ENCODE assay signal across 20 cellular contexts in genomic region chr10:132298038-132298935, GRCh38. TPM values are rescaled to one million over a fixed set of nuclear protein-coding genes. Genes with fewer than 3 reads are reported as not detected.
A peak's percentile ranks its signal among the peaks of the same experiment; 100 is the strongest.
DNase-seq lines count a peak whose midpoint lies in the region; ATAC-seq and TF ChIP-seq lines count a peak whose summit lies in the region.
"Had no signal": no experiment of that assay in that cellular context is flagged by ENCODE, and none has a peak within 500 bp of the region (broad histone marks: within the 10 kb centered on the region; RNA-seq: fewer than 3 reads in every experiment).

No MANE protein-coding gene starts in this region.

- no peak overlapping the region for H3K4me3 Mint-ChIP-seq in chondrocyte (ENCODE audit: unreplicated experiment)
- H3K4me3 Mint-ChIP-seq: activated naive CD8-positive, alpha-beta T cell; activated T-cell treated with anti-CD3 and anti-CD28 coated beads, Interleukin-2, amount 50 U/mL, for 72 hours had no signal

- H3K36me3 Mint-ChIP-seq in chondrocyte (ENCODE audit: low read depth), result no peaks in the 10 kb centered on the region

- H3K4me3 ChIP-seq in DND-41 (ENCODE audit: low read depth in 1 of 2, low read length in 2 of 2), result no peak overlapping the region
- H3K4me3 ChIP-seq: breast epithelium, gastroesophageal sphincter, pancreas had no signal

- no peak overlapping the region for H3K9ac ChIP-seq in DND-41 (ENCODE audit: low read depth, low read length)

- H3K9me3 ChIP-seq in DND-41 (ENCODE audit: insufficient read depth, low read length, severe bottlenecking), result no peaks in the 10 kb centered on the region
- H3K9me3 ChIP-seq: breast epithelium, gastroesophageal sphincter, pancreas had no signal

- H3K27ac ChIP-seq in DND-41 (ENCODE audit: low read length), result no peak overlapping the region
- H3K27ac ChIP-seq: breast epithelium, gastroesophageal sphincter, pancreas, VCaP had no signal

- H3K9me3 Mint-ChIP-seq in chondrocyte (ENCODE audit: low read depth), result no peaks in the 10 kb centered on the region
- H3K9me3 Mint-ChIP-seq: activated T-cell treated with anti-CD3 and anti-CD28 coated beads, Interleukin-2, amount 50 U/mL, for 72 hours had no signal

- H3K27me3 Mint-ChIP-seq in chondrocyte (ENCODE audit: low read depth), result peaks cover 1% of the 10 kb centered on the region
- H3K27me3 Mint-ChIP-seq: activated naive CD8-positive, alpha-beta T cell had no signal

- H4K20me1 ChIP-seq in DND-41 (ENCODE audit: insufficient read depth, low read length), result peaks cover 11% of the 10 kb centered on the region; the same call in 1 of the 2 replicates

- no peak overlapping the region for H3K27ac Mint-ChIP-seq in chondrocyte (ENCODE audit: unreplicated experiment)
- H3K27ac Mint-ChIP-seq: activated naive CD8-positive, alpha-beta T cell; activated T-cell treated with anti-CD3 and anti-CD28 coated beads, Interleukin-2, amount 50 U/mL, for 72 hours had no signal

- no peaks in the 10 kb centered on the region for H3K36me3 ChIP-seq in DND-41 (ENCODE audit: insufficient read depth, low read length)
- H3K36me3 ChIP-seq: breast epithelium, gastroesophageal sphincter, pancreas had no signal

- peaks cover 12% of the 10 kb centered on the region for H3K4me1 Mint-ChIP-seq in chondrocyte (ENCODE audit: low read depth)

- H3K4me2 ChIP-seq in DND-41 (ENCODE audit: insufficient read depth, low read length), result no peak overlapping the region

- TF ChIP-seq CTCF in DND-41 (IDR thresholded peaks at IDR 0.05; ENCODE audit: borderline replicate concordance, extremely low read depth, low read length, poor library complexity, severe bottlenecking) (no peak), chondrocyte (IDR thresholded peaks at IDR 0.05) (no peak)

- H3K27me3 ChIP-seq in DND-41 (ENCODE audit: insufficient read depth, low read length, poor library complexity), result no peaks in the 10 kb centered on the region
- H3K27me3 ChIP-seq: breast epithelium, gastroesophageal sphincter, pancreas had no signal

- ATAC-seq in DND-41 (ENCODE audit: insufficient read depth, low read depth), result peak; percentile 27; the same call in 2 of the 3 replicates
- ATAC-seq: activated T-cell treated with anti-CD3 and anti-CD28 coated beads, Interleukin-2, amount 50 U/mL, for 72 hours; gastroesophageal sphincter; pancreas had no signal

- H2AFZ ChIP-seq in DND-41 (ENCODE audit: low read depth, low read length), result no peak overlapping the region

- DNase-seq in NCI-H510A treated with DMSO at 0.1 percent for 48 hours (lab: John Stamatoyannopoulos, UW), result peak; percentile 37
- DNase-seq in NCI-H510A (lab: John Stamatoyannopoulos, UW), result no peak
- no peak for DNase-seq in DND-41
- DNase-seq in chondrocyte (ENCODE audit: low spot score), result peak; percentile 68
- DNase-seq in retina, result peak; percentile 80
- DNase-seq in GM19240 (ENCODE audit: insufficient read length, low spot score), result no peak
- no peak for DNase-seq in superior temporal gyrus (ENCODE audit: extremely low spot score)
- DNase-seq in kidney glomerular epithelial cell (lab: John Stamatoyannopoulos, UW), result no peak
- DNase-seq: activated T-cell treated with anti-CD3 and anti-CD28 coated beads, Interleukin-2, amount 50 U/mL, for 72 hours; erythroblast; NCI-H1417 treated with DMSO at 0.1 percent for 48 hours; NCI-H226; Right ventricle myocardium superior; stimulated activated CD4-positive, alpha-beta T cell treated with anti-CD3 and anti-CD28 coated beads, Interleukin-2, amount 100 ng/mL, for 48 hours; substantia nigra had no signal

- H3K4me1 ChIP-seq in DND-41 (ENCODE audit: insufficient read depth, low read length), result peaks cover 13% of the 10 kb centered on the region; the same call in 1 of the 2 replicates
- H3K4me1 ChIP-seq: breast epithelium, pancreas had no signal

- H3K79me2 ChIP-seq in DND-41 (ENCODE audit: insufficient read depth, low read length), result no peaks in the 10 kb centered on the region

RNA-seq across cellular contexts. Expression of gene STK32C, which starts 9.5 kb away (rescaled TPM):
- 15.8 to 17.9 TPM (median 17.2 TPM) in 3 replicates for total RNA-seq in chondrocyte

RNA-seq across cellular contexts. Expression of gene LRRC27, which starts 33.7 kb away (rescaled TPM):
- total RNA-seq in chondrocyte, result 10.2 to 14.4 TPM (median 13.2 TPM) in 3 replicates

Comparison
In these comparisons a context has a peak if more than half of its experiments do, and no peak if none do; other contexts are left out.
1. DNase-seq: peak in NCI-H510A treated with DMSO at 0.1 percent for 48 hours (single experiment), chondrocyte (single experiment) and retina (single experiment); none in NCI-H510A (single experiment), DND-41 (single experiment), GM19240 (single experiment), superior temporal gyrus (single experiment) and kidney glomerular epithelial cell (single experiment).